Comparison of ENCODE assay signal across 8 cellular contexts in genomic region chr19:52993342-52994178, GRCh38. TPM values are rescaled to one million over a fixed set of nuclear protein-coding genes. Genes with fewer than 3 reads are reported as not detected.
DNase-seq lines count a peak whose midpoint lies in the region; ATAC-seq and TF ChIP-seq lines count a peak whose summit lies in the region.

No MANE protein-coding gene starts in this region.

- peaks cover 3% of the 10 kb centered on the region for H3K27me3 Mint-ChIP-seq in T-helper 1 cell treated with Interleukin-12 subunit alpha and Interleukin-12 subunit beta and Interleukin-4 antibody, amounts not matched to agents 30 μg/mL and 1 μg/mL, for 36 hours (ENCODE audit: low read depth)

- peaks cover 5% of the 10 kb centered on the region for H3K36me3 Mint-ChIP-seq in T-helper 1 cell treated with Interleukin-12 subunit alpha and Interleukin-12 subunit beta and Interleukin-4 antibody, amounts not matched to agents 30 μg/mL and 1 μg/mL, for 36 hours (ENCODE audit: low read depth)

- peak; percentile 76 for DNase-seq in AG08395 (ENCODE audit: low spot score)
- DNase-seq in HK-2 (ENCODE audit: unreplicated experiment), result peak; percentile 56
- DNase-seq in amniotic stem cell (lab: John Stamatoyannopoulos, UW), result peak; percentile 63
- DNase-seq in left ventricle myocardium inferior, result peak; percentile 75
- DNase-seq in posterior vena cava (ENCODE audit: low spot score), result peak; percentile 92
- peak; percentile 64 to 70 for DNase-seq in tibial nerve (ENCODE audit: low spot score in 2 of 2)

- H3K27ac ChIP-seq in left ventricle myocardium inferior (replicated peaks), result peak overlapping the region; percentile 73
- peak overlapping the region in 3 of 4 donors; percentile 20 to 55 (median 50) for H3K27ac ChIP-seq in tibial nerve

- peaks cover 33% of the 10 kb centered on the region for H3K9me3 Mint-ChIP-seq in T-helper 1 cell treated with Interleukin-12 subunit alpha and Interleukin-12 subunit beta and Interleukin-4 antibody, amounts not matched to agents 30 μg/mL and 1 μg/mL, for 36 hours

- H3K36me3 ChIP-seq in left ventricle myocardium inferior (peaks cover 14% of the 10 kb centered on the region), tibial nerve (peaks cover 0 to 10% (median 0%) of the 10 kb centered on the region in 3 donors)

- H3K4me1 Mint-ChIP-seq in T-helper 1 cell treated with Interleukin-12 subunit alpha and Interleukin-12 subunit beta and Interleukin-4 antibody, amounts not matched to agents 30 μg/mL and 1 μg/mL, for 36 hours (ENCODE audit: low read depth), result peaks cover 7% of the 10 kb centered on the region

- H3K9me3 ChIP-seq in left ventricle myocardium inferior (replicated peaks), result peaks cover 10% of the 10 kb centered on the region
- H3K9me3 ChIP-seq in tibial nerve, result peaks cover 0 to 6% (median 0%) of the 10 kb centered on the region in 4 donors

- TF ChIP-seq CTCF in left ventricle myocardium inferior (IDR thresholded peaks at IDR 0.05; ENCODE audit: borderline replicate concordance) (peak; percentile 85), tibial nerve (IDR thresholded peaks at IDR 0.05) (peak; percentile 50 to 94 (median 60))

- peak in 1 of 2 donors; percentile 40 for TF ChIP-seq EP300 in tibial nerve (IDR thresholded peaks at IDR 0.05)

- peak overlapping the region; percentile 82 for H3K4me3 Mint-ChIP-seq in T-helper 1 cell treated with Interleukin-12 subunit alpha and Interleukin-12 subunit beta and Interleukin-4 antibody, amounts not matched to agents 30 μg/mL and 1 μg/mL, for 36 hours

- H3K4me3 ChIP-seq in left ventricle myocardium inferior (peak overlapping the region; percentile 71), tibial nerve (peak overlapping the region; percentile 40 to 54 (median 50))

- TF ChIP-seq POLR2A in tibial nerve (IDR thresholded peaks at IDR 0.05), result peak in 1 of 2 donors; percentile 10

- intact Hi-C loops in left ventricle myocardium inferior (cut with micrococcal nuclease), result no loop called here
- intact Hi-C loops in posterior vena cava (cut with DNase I), result no loop called here

- H3K27me3 ChIP-seq in left ventricle myocardium inferior (ENCODE audit: low read depth) (no peaks in the 10 kb centered on the region), tibial nerve (peaks cover 0 to 6% of the 10 kb centered on the region in 2 donors)

- no peak for ATAC-seq in GM19395 (IDR thresholded peaks at IDR 0.05; ENCODE audit: unreplicated experiment)

- 1% methylated on average over 32 to 37 of the region's 50 CpGs for WGBS in tibial nerve, 2 donors

- no peak overlapping the region for H3K27ac Mint-ChIP-seq in T-helper 1 cell treated with Interleukin-12 subunit alpha and Interleukin-12 subunit beta and Interleukin-4 antibody, amounts not matched to agents 30 μg/mL and 1 μg/mL, for 36 hours

- H3K4me1 ChIP-seq in left ventricle myocardium inferior (peaks cover 23% of the 10 kb centered on the region), tibial nerve (peaks cover 0 to 16% (median 10%) of the 10 kb centered on the region in 4 donors)

RNA-seq across cellular contexts. Expression of gene ERVV-1, which starts 20.2 kb away (rescaled TPM):
- total RNA-seq in left ventricle myocardium inferior, result 0.11 TPM
- not detected for total RNA-seq in posterior vena cava
- not detected for total RNA-seq in tibial nerve

RNA-seq across cellular contexts. Expression of gene ZNF816, which starts 30.9 kb away (rescaled TPM):
- total RNA-seq in left ventricle myocardium inferior (5.9 TPM), posterior vena cava (1 to 10 TPM; 6.4 to 9.7 TPM), tibial nerve (10 to 100 TPM in 3 of 4 donors, 1 to 10 TPM in 1; 3.7 to 23.0 (median 13.5) TPM)

RNA-seq across cellular contexts. Expression of gene ERVV-2, which starts 51.0 kb away (rescaled TPM):
- total RNA-seq in left ventricle myocardium inferior, result not detected
- not detected for total RNA-seq in posterior vena cava
- not detected for total RNA-seq in tibial nerve
